In the genomic region with DNA sequence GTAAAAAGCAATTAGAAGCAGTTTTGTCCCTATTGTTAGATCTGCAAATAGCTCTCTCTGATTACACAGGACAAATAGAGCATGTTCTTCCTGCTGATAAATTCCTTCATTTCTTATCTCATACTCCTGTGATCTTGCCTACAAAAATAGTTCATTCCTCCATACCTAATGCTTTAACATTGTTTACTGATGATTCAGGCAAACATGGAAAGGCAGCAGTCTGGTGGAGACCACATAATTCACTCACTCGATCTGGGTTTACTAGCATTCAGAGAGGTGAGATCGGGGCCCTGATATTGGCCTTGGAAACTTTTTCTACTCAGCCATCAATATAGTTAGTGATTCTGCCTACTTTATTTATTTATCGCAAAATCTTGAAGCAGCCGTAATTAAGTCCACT, we compare ENCODE assay signal across 16 cellular contexts. TPM values are rescaled to one million over a fixed set of nuclear protein-coding genes. Genes with fewer than 3 reads are reported as not detected.
DNase-seq lines count a peak whose midpoint lies in the region; ATAC-seq, FAIRE-seq and TF ChIP-seq lines count a peak whose summit lies in the region.
"Had no signal": no experiment of that assay in that cellular context is flagged by ENCODE, and none has a peak within 500 bp of the region (broad histone marks: within the 10 kb centered on the region; RNA-seq: fewer than 3 reads in every experiment).

No MANE protein-coding gene starts in this region.

- no peaks in the 10 kb centered on the region for H3K9me3 ChIP-seq in liver (ENCODE audit: control insufficient read depth in 4 of 4, low read length in 3 of 4)

- no peak for TF ChIP-seq RAD21 in liver (IDR thresholded peaks at IDR 0.05)

- no peak for TF ChIP-seq CTCF in liver (IDR thresholded peaks at IDR 0.05; ENCODE audit: low read depth, low read length, missing input control)

- WGBS in liver, result 17% methylated on average over 4 of the region's 4 CpGs

- TF ChIP-seq POLR2A in GM12891 (IDR thresholded peaks at IDR 0.05; ENCODE audit: low read depth, low read length), result no peak

- no peak for ATAC-seq in HG02885 (IDR thresholded peaks at IDR 0.05; ENCODE audit: poor library complexity, unreplicated experiment)

- FAIRE-seq in GM12891 (lab: Jason Lieb, UNC), result no peak

- H3K27me3 ChIP-seq in liver (ENCODE audit: control insufficient read depth in 4 of 4, insufficient read depth in 4 of 4, low read length in 3 of 4), result no peaks in the 10 kb centered on the region

- DNase-seq in RPMI7951 (ENCODE audit: low read depth) (peak; percentile 13), dermis blood vessel endothelial cell (peak; percentile 7), T-helper 9 cell (no peak), GM12891 (ENCODE audit: insufficient read length, low spot score) (no peak)
- no peak for DNase-seq in stimulated activated CD4-positive, alpha-beta T cell treated with anti-CD3 and anti-CD28 coated beads, Interleukin-15, amount 100 ng/mL, for 24 hours
- DNase-seq: CD4-positive, alpha-beta T cell; H9; Kasumi-1; NCI-H1417 treated with DMSO at 0.1 percent for 48 hours; NCI-H2029; NCI-H2171 treated with DMSO at 0.1 percent for 48 hours; NCI-H510A; NCI-H82; SIG-M5 had no signal

- no peak overlapping the region for H3K4me3 ChIP-seq in liver (ENCODE audit: low read depth in 1 of 3, low read length in 3 of 3)

- H3K27ac ChIP-seq in liver (ENCODE audit: low read depth in 1 of 2, low read length in 2 of 2), result no peak overlapping the region

- H3K4me1 ChIP-seq in liver (ENCODE audit: control insufficient read depth in 4 of 4, insufficient read depth in 4 of 4, low read length in 3 of 4), result peaks cover 0 to 6% (median 2%) of the 10 kb centered on the region in 4 donors

- no peaks in the 10 kb centered on the region for H3K36me3 ChIP-seq in liver (ENCODE audit: control insufficient read depth in 4 of 4, insufficient read depth in 3 of 4, low read depth in 1 of 4, low read length in 3 of 4)

- H3K9ac ChIP-seq in liver (ENCODE audit: low read depth in 1 of 2, low read length in 2 of 2), result no peak overlapping the region

TF ChIP-seq in liver, 16 proteins besides CTCF, POLR2A, EP300 and RAD21 (continues in another document):
- TF ChIP-seq SP1 (IDR thresholded peaks at IDR 0.05), result no peak
- TF ChIP-seq FOXA2 (IDR thresholded peaks at IDR 0.05), result no peak
- TF ChIP-seq GABPA (IDR thresholded peaks at IDR 0.05 in 1 of 2, conservative IDR thresholded peaks at IDR 0.05 in 1 of 2), result no peak
- TF ChIP-seq NR2F2 (IDR thresholded peaks at IDR 0.05), result no peak
- TF ChIP-seq JUND (IDR thresholded peaks at IDR 0.05), result peak in 1 of 2 donors; percentile 9
- TF ChIP-seq, protein P1, sequence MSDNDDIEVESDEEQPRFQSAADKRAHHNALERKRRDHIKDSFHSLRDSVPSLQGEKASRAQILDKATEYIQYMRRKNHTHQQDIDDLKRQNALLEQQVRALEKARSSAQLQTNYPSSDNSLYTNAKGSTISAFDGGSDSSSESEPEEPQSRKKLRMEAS (IDR thresholded peaks at IDR 0.05), result no peak
- TF ChIP-seq HNF4A (conservative IDR thresholded peaks at IDR 0.05), result peak; percentile 13 to 40
- no peak for TF ChIP-seq EGR1 (IDR thresholded peaks at IDR 0.05; ENCODE audit: low read depth in 2 of 2)
- TF ChIP-seq, protein P2, sequence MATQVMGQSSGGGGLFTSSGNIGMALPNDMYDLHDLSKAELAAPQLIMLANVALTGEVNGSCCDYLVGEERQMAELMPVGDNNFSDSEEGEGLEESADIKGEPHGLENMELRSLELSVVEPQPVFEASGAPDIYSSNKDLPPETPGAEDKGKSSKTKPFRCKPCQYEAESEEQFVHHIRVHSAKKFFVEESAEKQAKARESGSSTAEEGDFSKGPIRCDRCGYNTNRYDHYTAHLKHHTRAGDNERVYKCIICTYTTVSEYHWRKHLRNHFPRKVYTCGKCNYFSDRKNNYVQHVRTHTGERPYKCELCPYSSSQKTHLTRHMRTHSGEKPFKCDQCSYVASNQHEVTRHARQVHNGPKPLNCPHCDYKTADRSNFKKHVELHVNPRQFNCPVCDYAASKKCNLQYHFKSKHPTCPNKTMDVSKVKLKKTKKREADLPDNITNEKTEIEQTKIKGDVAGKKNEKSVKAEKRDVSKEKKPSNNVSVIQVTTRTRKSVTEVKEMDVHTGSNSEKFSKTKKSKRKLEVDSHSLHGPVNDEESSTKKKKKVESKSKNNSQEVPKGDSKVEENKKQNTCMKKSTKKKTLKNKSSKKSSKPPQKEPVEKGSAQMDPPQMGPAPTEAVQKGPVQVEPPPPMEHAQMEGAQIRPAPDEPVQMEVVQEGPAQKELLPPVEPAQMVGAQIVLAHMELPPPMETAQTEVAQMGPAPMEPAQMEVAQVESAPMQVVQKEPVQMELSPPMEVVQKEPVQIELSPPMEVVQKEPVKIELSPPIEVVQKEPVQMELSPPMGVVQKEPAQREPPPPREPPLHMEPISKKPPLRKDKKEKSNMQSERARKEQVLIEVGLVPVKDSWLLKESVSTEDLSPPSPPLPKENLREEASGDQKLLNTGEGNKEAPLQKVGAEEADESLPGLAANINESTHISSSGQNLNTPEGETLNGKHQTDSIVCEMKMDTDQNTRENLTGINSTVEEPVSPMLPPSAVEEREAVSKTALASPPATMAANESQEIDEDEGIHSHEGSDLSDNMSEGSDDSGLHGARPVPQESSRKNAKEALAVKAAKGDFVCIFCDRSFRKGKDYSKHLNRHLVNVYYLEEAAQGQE (IDR thresholded peaks at IDR 0.05), result no peak
- TF ChIP-seq RXRA (IDR thresholded peaks at IDR 0.05), result peak in 1 of 2 donors; percentile 47
- TF ChIP-seq YY1 (IDR thresholded peaks at IDR 0.05), result peak; percentile 25
- no peak for TF ChIP-seq FOXA1 (IDR thresholded peaks at IDR 0.05)
- TF ChIP-seq ATF3 (IDR thresholded peaks at IDR 0.05), result no peak

TF ChIP-seq in GM12891, 5 proteins besides CTCF, POLR2A, EP300 and RAD21:
- TF ChIP-seq POLR2AphosphoS5 (IDR thresholded peaks at IDR 0.05; ENCODE audit: low read depth, low read length) (no peak), POU2F2 (IDR thresholded peaks at IDR 0.05; ENCODE audit: low read depth, low read length) (no peak), TAF1 (IDR thresholded peaks at IDR 0.05; ENCODE audit: low read depth, low read length) (no peak), SPI1 (IDR thresholded peaks at IDR 0.05; ENCODE audit: low read depth, low read length) (no peak), PAX5 (IDR thresholded peaks at IDR 0.05; ENCODE audit: insufficient read depth, low read length, severe bottlenecking) (no peak)

RNA-seq across cellular contexts. Expression of gene HLA-DPA1, which starts 20.2 kb away (rescaled TPM):
- total RNA-seq in RPMI7951 (2014; rRNA removed; shearing (Covaris generic)), result 4.4 and 10.0 TPM in 2 replicates
- total RNA-seq in dermis blood vessel endothelial cell (0.34 and 17.4 TPM in 2 replicates), liver (10 to 100 TPM; 27.3 to 31.2 TPM)
- 10 to 100 TPM; 12.0 to 49.3 TPM for polyA plus RNA-seq in liver
- 1,963 TPM for polyA plus RNA-seq in GM12891 (2012; ENCODE audit: low read depth, missing spikeins)

RNA-seq across cellular contexts. Expression of gene HLA-DPB1, which starts 22.6 kb away (rescaled TPM):
- 29.6 and 35.4 TPM in 2 replicates for total RNA-seq in RPMI7951 (2014; rRNA removed; shearing (Covaris generic))
- total RNA-seq in dermis blood vessel endothelial cell (1.4 and 22.4 TPM in 2 replicates), liver (10 to 100 TPM; 23.4 to 24.5 TPM)
- polyA plus RNA-seq in liver, result 10 to 100 TPM; 15.5 to 37.8 TPM
- polyA plus RNA-seq in GM12891 (2012; ENCODE audit: low read depth, missing spikeins), result 654 TPM

RNA-seq across cellular contexts. Expression of gene HLA-DOA, which starts 43.8 kb away (rescaled TPM):
- under 0.01 TPM in 1 of 2 replicates, not detected in the other for total RNA-seq in RPMI7951 (2014; rRNA removed; shearing (Covaris generic))
- not detected in 2 replicates for total RNA-seq in dermis blood vessel endothelial cell
- 1 to 10 TPM; 1.3 to 3.0 TPM for total RNA-seq in liver
- polyA plus RNA-seq in liver, result 1 to 10 TPM in 1 of 2 donors, under 1 TPM in 1; 0.69 to 1.9 TPM
- polyA plus RNA-seq in GM12891 (2012; ENCODE audit: low read depth, missing spikeins), result 110 TPM

Comparison
In these comparisons a context has a peak if more than half of its experiments do, and no peak if none do; other contexts are left out.
1. DNase-seq: peak in RPMI7951 (single experiment) and dermis blood vessel endothelial cell (single experiment); none in T-helper 9 cell (single experiment), GM12891 (single experiment) and stimulated activated CD4-positive, alpha-beta T cell treated with anti-CD3 and anti-CD28 coated beads, Interleukin-15, amount 100 ng/mL, for 24 hours (single experiment).